ENCODE assay signal across 1 cellular context in the genomic region with DNA sequence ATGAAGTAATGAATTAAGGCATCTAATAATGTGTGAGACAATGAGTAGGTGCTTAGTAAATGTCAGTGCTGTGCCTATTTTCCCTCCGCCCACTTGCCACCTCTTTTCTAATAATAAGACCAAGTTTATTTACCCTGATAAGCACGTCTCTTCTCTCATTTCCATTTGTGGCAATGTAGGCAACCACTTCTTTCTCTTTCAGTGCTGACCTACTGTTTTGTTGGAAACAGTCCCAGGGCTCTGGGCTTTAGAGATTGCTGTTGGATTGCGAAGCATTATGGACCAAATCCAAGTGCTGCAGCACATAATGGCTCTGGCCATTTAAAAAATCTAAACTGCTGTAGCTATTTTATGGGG.
TF ChIP-seq lines count a peak whose summit lies in the region.

No MANE protein-coding gene starts in this region.

TF ChIP-seq in K562, 482 proteins besides CTCF, POLR2A, EP300 and RAD21 (continued from another document):
- TF ChIP-seq, protein P1, sequence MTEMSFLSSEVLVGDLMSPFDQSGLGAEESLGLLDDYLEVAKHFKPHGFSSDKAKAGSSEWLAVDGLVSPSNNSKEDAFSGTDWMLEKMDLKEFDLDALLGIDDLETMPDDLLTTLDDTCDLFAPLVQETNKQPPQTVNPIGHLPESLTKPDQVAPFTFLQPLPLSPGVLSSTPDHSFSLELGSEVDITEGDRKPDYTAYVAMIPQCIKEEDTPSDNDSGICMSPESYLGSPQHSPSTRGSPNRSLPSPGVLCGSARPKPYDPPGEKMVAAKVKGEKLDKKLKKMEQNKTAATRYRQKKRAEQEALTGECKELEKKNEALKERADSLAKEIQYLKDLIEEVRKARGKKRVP (CRISPR knock-in tag; IDR thresholded peaks at IDR 0.05) = 0 out of 2 replicates have a peak, but pooled peaks have one; percentile 41
- peak in 1 of 2 experiments; percentile 21; a peak in 1 of 4 replicates for TF ChIP-seq TRIM24 (IDR thresholded peaks at IDR 0.05)
- TF ChIP-seq U2AF1 (optimal IDR thresholded peaks at IDR 0.05; ENCODE audit: low read depth, low read length) = no peak
- no peak for TF ChIP-seq ZBTB7A (IDR thresholded peaks at IDR 0.05; ENCODE audit: borderline replicate concordance, control insufficient read depth, low read depth, low read length)
- 0 out of 4 replicates have a peak, but pooled peaks of 1 of the 2 experiments have one; percentile 7 for TF ChIP-seq RCOR1 (IDR thresholded peaks at IDR 0.05; ENCODE audit: borderline replicate concordance in 1 of 2, low read depth in 2 of 2, low read length in 2 of 2)
- no peak for TF ChIP-seq CC2D1A (IDR thresholded peaks at IDR 0.05)
- TF ChIP-seq, protein P2, sequence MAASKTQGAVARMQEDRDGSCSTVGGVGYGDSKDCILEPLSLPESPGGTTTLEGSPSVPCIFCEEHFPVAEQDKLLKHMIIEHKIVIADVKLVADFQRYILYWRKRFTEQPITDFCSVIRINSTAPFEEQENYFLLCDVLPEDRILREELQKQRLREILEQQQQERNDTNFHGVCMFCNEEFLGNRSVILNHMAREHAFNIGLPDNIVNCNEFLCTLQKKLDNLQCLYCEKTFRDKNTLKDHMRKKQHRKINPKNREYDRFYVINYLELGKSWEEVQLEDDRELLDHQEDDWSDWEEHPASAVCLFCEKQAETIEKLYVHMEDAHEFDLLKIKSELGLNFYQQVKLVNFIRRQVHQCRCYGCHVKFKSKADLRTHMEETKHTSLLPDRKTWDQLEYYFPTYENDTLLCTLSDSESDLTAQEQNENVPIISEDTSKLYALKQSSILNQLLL (CRISPR knock-in tag; IDR thresholded peaks at IDR 0.05; ENCODE audit: borderline replicate concordance) = no peak
- TF ChIP-seq FOXJ2 (tag; IDR thresholded peaks at IDR 0.05) = peak; percentile 86
- TF ChIP-seq TGIF2 (CRISPR knock-in tag; IDR thresholded peaks at IDR 0.05) = no peak
- TF ChIP-seq RAD51 (IDR thresholded peaks at IDR 0.05; ENCODE audit: borderline replicate concordance, low read depth) = no peak
- TF ChIP-seq SMARCE1 (IDR thresholded peaks at IDR 0.05) = no peak
- no peak for TF ChIP-seq CEBPG (CRISPR knock-in tag; IDR thresholded peaks at IDR 0.05)
- TF ChIP-seq CEBPG (tag; conservative IDR thresholded peaks at IDR 0.05 in 1 of 2, IDR thresholded peaks at IDR 0.05 in 1 of 2) = peak in 1 of 2 experiments; percentile 79; a peak in 2 of 4 replicates
- TF ChIP-seq HDGF (IDR thresholded peaks at IDR 0.05) = no peak
- no peak for TF ChIP-seq HNRNPLL (IDR thresholded peaks at IDR 0.05; ENCODE audit: low read depth, low read length, poor library complexity, severe bottlenecking)
- no peak for TF ChIP-seq ZNF253 (CRISPR knock-in tag; conservative IDR thresholded peaks at IDR 0.05)
- no peak for TF ChIP-seq HOXB6 (CRISPR knock-in tag; IDR thresholded peaks at IDR 0.05; ENCODE audit: borderline replicate concordance)
- 0 out of 4 replicates have a peak, but pooled peaks of 1 of the 2 experiments have one; percentile 8 for TF ChIP-seq FOXA3 (CRISPR knock-in tag; conservative IDR thresholded peaks at IDR 0.05 in 1 of 2, IDR thresholded peaks at IDR 0.05 in 1 of 2)
- no peak for TF ChIP-seq STAT5B (CRISPR knock-in tag; IDR thresholded peaks at IDR 0.05)
- TF ChIP-seq, protein P3, sequence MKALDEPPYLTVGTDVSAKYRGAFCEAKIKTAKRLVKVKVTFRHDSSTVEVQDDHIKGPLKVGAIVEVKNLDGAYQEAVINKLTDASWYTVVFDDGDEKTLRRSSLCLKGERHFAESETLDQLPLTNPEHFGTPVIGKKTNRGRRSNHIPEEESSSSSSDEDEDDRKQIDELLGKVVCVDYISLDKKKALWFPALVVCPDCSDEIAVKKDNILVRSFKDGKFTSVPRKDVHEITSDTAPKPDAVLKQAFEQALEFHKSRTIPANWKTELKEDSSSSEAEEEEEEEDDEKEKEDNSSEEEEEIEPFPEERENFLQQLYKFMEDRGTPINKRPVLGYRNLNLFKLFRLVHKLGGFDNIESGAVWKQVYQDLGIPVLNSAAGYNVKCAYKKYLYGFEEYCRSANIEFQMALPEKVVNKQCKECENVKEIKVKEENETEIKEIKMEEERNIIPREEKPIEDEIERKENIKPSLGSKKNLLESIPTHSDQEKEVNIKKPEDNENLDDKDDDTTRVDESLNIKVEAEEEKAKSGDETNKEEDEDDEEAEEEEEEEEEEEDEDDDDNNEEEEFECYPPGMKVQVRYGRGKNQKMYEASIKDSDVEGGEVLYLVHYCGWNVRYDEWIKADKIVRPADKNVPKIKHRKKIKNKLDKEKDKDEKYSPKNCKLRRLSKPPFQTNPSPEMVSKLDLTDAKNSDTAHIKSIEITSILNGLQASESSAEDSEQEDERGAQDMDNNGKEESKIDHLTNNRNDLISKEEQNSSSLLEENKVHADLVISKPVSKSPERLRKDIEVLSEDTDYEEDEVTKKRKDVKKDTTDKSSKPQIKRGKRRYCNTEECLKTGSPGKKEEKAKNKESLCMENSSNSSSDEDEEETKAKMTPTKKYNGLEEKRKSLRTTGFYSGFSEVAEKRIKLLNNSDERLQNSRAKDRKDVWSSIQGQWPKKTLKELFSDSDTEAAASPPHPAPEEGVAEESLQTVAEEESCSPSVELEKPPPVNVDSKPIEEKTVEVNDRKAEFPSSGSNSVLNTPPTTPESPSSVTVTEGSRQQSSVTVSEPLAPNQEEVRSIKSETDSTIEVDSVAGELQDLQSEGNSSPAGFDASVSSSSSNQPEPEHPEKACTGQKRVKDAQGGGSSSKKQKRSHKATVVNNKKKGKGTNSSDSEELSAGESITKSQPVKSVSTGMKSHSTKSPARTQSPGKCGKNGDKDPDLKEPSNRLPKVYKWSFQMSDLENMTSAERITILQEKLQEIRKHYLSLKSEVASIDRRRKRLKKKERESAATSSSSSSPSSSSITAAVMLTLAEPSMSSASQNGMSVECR (CRISPR knock-in tag; IDR thresholded peaks at IDR 0.05) = no peak
- TF ChIP-seq TCF3 (CRISPR knock-in tag; IDR thresholded peaks at IDR 0.05) = 0 out of 2 replicates have a peak, but pooled peaks have one; percentile 10
- no peak for TF ChIP-seq CAMTA2 (CRISPR knock-in tag; conservative IDR thresholded peaks at IDR 0.05)
- TF ChIP-seq SRF (CRISPR knock-in tag; IDR thresholded peaks at IDR 0.05) = peak in 1 of 2 experiments; percentile 72; a peak in 1 of 4 replicates
- TF ChIP-seq CBX3 (IDR thresholded peaks at IDR 0.05; ENCODE audit: borderline replicate concordance in 1 of 2, low read length in 2 of 2) = no peak
- no peak for TF ChIP-seq ESRRB (CRISPR knock-in tag; IDR thresholded peaks at IDR 0.05; ENCODE audit: borderline replicate concordance)
- TF ChIP-seq NFIC (IDR thresholded peaks at IDR 0.05) = peak; percentile 30
- TF ChIP-seq CREB1 (IDR thresholded peaks at IDR 0.05) = no peak
- TF ChIP-seq CREB1 (CRISPR knock-in tag; IDR thresholded peaks at IDR 0.05) = no peak
- no peak for TF ChIP-seq HMGN3 (IDR thresholded peaks at IDR 0.05; ENCODE audit: borderline replicate concordance, extremely low read depth, insufficient read length, low read depth, low read length)
- TF ChIP-seq IFI16 (CRISPR knock-in tag; IDR thresholded peaks at IDR 0.05) = no peak
- no peak for TF ChIP-seq SRSF3 (IDR thresholded peaks at IDR 0.05; ENCODE audit: insufficient read depth, low read length)
- no peak for TF ChIP-seq DIDO1 (tag; IDR thresholded peaks at IDR 0.05; ENCODE audit: low read depth)
